ENCODE assay signal across 1 cellular context in the genomic region with DNA sequence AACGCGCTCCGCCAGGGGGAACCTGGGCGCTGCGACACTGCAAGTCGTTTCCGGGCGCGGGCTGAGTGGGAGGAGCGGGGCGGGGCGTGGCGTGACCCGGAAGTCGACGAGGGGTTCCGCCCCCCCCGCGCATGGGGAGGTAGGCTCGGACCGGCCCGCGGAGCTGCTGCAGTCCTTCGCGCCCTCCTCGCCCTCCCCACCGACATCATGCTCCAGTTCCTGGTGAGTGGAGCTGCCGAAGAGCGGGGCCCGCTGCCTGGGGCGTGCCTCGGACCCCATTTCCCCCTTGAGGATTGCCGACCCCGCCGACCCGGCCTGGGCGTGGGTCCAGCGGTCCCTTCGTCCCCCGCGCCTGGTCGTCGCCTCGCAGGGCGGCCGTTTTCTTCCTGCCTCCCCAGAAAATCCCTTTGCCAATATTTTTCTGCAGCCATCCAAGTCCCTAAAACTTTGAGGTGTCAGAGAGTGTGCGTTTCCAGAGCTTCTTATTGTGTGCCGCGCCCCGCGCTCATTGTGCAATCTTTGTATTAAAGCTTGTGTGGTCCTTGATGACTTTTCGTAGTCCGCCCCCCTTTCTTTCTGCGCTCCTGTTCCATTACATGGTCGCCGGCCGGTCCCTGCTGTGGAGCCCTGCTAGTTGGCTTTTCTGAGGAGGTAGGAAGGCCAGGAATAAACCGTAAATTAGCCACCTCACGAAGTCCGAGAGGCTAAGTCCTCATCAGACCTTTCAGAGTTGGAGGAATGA.
TF ChIP-seq lines count a peak whose summit lies in the region.

A gene (plus strand): TSS at position 142 of the 742 bp plus-strand sequence.

TF ChIP-seq in HEK293, 187 proteins besides CTCF, POLR2A, EP300 and RAD21 (continued from another document and continues in another):
- TF ChIP-seq, protein P1, sequence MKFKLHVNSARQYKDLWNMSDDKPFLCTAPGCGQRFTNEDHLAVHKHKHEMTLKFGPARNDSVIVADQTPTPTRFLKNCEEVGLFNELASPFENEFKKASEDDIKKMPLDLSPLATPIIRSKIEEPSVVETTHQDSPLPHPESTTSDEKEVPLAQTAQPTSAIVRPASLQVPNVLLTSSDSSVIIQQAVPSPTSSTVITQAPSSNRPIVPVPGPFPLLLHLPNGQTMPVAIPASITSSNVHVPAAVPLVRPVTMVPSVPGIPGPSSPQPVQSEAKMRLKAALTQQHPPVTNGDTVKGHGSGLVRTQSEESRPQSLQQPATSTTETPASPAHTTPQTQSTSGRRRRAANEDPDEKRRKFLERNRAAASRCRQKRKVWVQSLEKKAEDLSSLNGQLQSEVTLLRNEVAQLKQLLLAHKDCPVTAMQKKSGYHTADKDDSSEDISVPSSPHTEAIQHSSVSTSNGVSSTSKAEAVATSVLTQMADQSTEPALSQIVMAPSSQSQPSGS (tag by site-specific recombination; IDR thresholded peaks at IDR 0.05; ENCODE audit: low read depth), result no peak
- TF ChIP-seq ZBTB8A (tag by site-specific recombination; IDR thresholded peaks at IDR 0.05) (peak; percentile 11; the same call in 1 of the 2 replicates), ZNF600 (tag by site-specific recombination; IDR thresholded peaks at IDR 0.05) (peak; percentile 81), SP7 (tag by site-specific recombination; IDR thresholded peaks at IDR 0.05) (peak; percentile 75), ZNF341 (tag by site-specific recombination; IDR thresholded peaks at IDR 0.05; ENCODE audit: low read depth) (peak; percentile 63), MYNN (tag by site-specific recombination; IDR thresholded peaks at IDR 0.05; ENCODE audit: borderline replicate concordance) (no peak), PRDM1 (tag by site-specific recombination; IDR thresholded peaks at IDR 0.05) (no peak), KLF7 (tag by site-specific recombination; IDR thresholded peaks at IDR 0.05; ENCODE audit: borderline replicate concordance) (peak; percentile 88), MEIS1 (CRISPR knock-in tag; IDR thresholded peaks at IDR 0.05; ENCODE audit: borderline replicate concordance) (no peak), SETDB1 (IDR thresholded peaks at IDR 0.05; ENCODE audit: insufficient read length, low read length) (no peak), ZEB2 (tag by site-specific recombination; IDR thresholded peaks at IDR 0.05) (peak; percentile 54; the same call in 1 of the 2 replicates), FEZF1 (tag by site-specific recombination; IDR thresholded peaks at IDR 0.05) (no peak), ZNF324 (tag by site-specific recombination; IDR thresholded peaks at IDR 0.05) (peak; percentile 72), ZNF830 (tag by site-specific recombination; IDR thresholded peaks at IDR 0.05; ENCODE audit: low read depth) (no peak), ZNF394 (tag by site-specific recombination; IDR thresholded peaks at IDR 0.05; ENCODE audit: borderline replicate concordance) (peak; percentile 58; the same call in 1 of the 2 replicates), ZFHX2 (tag by site-specific recombination; conservative IDR thresholded peaks at IDR 0.05) (peak; percentile 90), ZXDB (tag by site-specific recombination; IDR thresholded peaks at IDR 0.05) (no peak; the same call in none of the 2 replicates), ZNF571 (tag by site-specific recombination; IDR thresholded peaks at IDR 0.05) (no peak), ZNF501 (tag by site-specific recombination; IDR thresholded peaks at IDR 0.05) (peak; percentile 96), ZNF555 (tag by site-specific recombination; conservative IDR thresholded peaks at IDR 0.05) (no peak), ZNF239 (tag by site-specific recombination; IDR thresholded peaks at IDR 0.05) (0 out of 2 replicates have a peak, but pooled peaks have one; percentile 41), ZNF658 (tag by site-specific recombination; IDR thresholded peaks at IDR 0.05) (no peak), ZNF366 (tag by site-specific recombination; conservative IDR thresholded peaks at IDR 0.05) (0 out of 2 replicates have a peak, but pooled peaks have one; percentile 30), ZNF2 (tag by site-specific recombination; IDR thresholded peaks at IDR 0.05) (peak; percentile 78)
- TF ChIP-seq, protein P2, sequence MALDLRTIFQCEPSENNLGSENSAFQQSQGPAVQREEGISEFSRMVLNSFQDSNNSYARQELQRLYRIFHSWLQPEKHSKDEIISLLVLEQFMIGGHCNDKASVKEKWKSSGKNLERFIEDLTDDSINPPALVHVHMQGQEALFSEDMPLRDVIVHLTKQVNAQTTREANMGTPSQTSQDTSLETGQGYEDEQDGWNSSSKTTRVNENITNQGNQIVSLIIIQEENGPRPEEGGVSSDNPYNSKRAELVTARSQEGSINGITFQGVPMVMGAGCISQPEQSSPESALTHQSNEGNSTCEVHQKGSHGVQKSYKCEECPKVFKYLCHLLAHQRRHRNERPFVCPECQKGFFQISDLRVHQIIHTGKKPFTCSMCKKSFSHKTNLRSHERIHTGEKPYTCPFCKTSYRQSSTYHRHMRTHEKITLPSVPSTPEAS (tag by site-specific recombination; IDR thresholded peaks at IDR 0.05), result no peak
- TF ChIP-seq, protein P3, sequence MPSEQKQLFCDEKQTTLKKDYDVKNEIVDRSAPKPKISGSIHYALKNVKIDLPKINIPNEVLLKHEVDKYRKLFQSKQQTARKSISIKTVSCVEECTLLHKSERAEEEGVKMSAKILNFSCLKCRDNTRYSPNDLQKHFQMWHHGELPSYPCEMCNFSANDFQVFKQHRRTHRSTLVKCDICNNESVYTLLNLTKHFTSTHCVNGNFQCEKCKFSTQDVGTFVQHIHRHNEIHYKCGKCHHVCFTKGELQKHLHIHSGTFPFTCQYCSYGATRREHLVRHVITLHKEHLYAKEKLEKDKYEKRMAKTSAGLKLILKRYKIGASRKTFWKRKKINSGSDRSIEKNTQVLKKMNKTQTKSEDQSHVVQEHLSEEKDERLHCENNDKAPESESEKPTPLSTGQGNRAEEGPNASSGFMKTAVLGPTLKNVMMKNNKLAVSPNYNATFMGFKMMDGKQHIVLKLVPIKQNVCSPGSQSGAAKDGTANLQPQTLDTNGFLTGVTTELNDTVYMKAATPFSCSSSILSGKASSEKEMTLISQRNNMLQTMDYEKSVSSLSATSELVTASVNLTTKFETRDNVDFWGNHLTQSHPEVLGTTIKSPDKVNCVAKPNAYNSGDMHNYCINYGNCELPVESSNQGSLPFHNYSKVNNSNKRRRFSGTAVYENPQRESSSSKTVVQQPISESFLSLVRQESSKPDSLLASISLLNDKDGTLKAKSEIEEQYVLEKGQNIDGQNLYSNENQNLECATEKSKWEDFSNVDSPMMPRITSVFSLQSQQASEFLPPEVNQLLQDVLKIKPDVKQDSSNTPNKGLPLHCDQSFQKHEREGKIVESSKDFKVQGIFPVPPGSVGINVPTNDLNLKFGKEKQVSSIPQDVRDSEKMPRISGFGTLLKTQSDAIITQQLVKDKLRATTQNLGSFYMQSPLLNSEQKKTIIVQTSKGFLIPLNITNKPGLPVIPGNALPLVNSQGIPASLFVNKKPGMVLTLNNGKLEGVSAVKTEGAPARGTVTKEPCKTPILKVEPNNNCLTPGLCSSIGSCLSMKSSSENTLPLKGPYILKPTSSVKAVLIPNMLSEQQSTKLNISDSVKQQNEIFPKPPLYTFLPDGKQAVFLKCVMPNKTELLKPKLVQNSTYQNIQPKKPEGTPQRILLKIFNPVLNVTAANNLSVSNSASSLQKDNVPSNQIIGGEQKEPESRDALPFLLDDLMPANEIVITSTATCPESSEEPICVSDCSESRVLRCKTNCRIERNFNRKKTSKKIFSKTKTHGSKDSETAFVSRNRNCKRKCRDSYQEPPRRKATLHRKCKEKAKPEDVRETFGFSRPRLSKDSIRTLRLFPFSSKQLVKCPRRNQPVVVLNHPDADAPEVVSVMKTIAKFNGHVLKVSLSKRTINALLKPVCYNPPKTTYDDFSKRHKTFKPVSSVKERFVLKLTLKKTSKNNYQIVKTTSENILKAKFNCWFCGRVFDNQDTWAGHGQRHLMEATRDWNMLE (tag by site-specific recombination; conservative IDR thresholded peaks at IDR 0.05; ENCODE audit: low read depth), result peak; percentile 92
- TF ChIP-seq, protein P4, sequence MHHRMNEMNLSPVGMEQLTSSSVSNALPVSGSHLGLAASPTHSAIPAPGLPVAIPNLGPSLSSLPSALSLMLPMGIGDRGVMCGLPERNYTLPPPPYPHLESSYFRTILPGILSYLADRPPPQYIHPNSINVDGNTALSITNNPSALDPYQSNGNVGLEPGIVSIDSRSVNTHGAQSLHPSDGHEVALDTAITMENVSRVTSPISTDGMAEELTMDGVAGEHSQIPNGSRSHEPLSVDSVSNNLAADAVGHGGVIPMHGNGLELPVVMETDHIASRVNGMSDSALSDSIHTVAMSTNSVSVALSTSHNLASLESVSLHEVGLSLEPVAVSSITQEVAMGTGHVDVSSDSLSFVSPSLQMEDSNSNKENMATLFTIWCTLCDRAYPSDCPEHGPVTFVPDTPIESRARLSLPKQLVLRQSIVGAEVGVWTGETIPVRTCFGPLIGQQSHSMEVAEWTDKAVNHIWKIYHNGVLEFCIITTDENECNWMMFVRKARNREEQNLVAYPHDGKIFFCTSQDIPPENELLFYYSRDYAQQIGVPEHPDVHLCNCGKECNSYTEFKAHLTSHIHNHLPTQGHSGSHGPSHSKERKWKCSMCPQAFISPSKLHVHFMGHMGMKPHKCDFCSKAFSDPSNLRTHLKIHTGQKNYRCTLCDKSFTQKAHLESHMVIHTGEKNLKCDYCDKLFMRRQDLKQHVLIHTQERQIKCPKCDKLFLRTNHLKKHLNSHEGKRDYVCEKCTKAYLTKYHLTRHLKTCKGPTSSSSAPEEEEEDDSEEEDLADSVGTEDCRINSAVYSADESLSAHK (tag by site-specific recombination; IDR thresholded peaks at IDR 0.05), result no peak
- TF ChIP-seq, protein P5, sequence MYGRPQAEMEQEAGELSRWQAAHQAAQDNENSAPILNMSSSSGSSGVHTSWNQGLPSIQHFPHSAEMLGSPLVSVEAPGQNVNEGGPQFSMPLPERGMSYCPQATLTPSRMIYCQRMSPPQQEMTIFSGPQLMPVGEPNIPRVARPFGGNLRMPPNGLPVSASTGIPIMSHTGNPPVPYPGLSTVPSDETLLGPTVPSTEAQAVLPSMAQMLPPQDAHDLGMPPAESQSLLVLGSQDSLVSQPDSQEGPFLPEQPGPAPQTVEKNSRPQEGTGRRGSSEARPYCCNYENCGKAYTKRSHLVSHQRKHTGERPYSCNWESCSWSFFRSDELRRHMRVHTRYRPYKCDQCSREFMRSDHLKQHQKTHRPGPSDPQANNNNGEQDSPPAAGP (tag by site-specific recombination; IDR thresholded peaks at IDR 0.05), result peak; percentile 89
- TF ChIP-seq, protein P6, sequence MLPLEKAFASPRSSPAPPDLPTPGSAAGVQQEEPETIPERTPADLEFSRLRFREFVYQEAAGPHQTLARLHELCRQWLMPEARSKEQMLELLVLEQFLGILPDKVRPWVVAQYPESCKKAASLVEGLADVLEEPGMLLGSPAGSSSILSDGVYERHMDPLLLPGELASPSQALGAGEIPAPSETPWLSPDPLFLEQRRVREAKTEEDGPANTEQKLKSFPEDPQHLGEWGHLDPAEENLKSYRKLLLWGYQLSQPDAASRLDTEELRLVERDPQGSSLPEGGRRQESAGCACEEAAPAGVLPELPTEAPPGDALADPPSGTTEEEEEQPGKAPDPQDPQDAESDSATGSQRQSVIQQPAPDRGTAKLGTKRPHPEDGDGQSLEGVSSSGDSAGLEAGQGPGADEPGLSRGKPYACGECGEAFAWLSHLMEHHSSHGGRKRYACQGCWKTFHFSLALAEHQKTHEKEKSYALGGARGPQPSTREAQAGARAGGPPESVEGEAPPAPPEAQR (tag by site-specific recombination; IDR thresholded peaks at IDR 0.05), result no peak
- TF ChIP-seq, protein P7, sequence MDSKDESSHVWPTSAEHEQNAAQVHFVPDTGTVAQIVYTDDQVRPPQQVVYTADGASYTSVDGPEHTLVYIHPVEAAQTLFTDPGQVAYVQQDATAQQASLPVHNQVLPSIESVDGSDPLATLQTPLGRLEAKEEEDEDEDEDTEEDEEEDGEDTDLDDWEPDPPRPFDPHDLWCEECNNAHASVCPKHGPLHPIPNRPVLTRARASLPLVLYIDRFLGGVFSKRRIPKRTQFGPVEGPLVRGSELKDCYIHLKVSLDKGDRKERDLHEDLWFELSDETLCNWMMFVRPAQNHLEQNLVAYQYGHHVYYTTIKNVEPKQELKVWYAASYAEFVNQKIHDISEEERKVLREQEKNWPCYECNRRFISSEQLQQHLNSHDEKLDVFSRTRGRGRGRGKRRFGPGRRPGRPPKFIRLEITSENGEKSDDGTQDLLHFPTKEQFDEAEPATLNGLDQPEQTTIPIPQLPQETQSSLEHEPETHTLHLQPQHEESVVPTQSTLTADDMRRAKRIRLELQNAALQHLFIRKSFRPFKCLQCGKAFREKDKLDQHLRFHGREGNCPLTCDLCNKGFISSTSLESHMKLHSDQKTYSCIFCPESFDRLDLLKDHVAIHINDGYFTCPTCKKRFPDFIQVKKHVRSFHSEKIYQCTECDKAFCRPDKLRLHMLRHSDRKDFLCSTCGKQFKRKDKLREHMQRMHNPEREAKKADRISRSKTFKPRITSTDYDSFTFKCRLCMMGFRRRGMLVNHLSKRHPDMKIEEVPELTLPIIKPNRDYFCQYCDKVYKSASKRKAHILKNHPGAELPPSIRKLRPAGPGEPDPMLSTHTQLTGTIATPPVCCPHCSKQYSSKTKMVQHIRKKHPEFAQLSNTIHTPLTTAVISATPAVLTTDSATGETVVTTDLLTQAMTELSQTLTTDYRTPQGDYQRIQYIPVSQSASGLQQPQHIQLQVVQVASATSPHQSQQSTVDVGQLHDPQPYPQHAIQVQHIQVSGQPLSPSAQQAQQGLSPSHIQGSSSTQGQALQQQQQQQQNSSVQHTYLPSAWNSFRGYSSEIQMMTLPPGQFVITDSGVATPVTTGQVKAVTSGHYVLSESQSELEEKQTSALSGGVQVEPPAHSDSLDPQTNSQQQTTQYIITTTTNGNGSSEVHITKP (tag by site-specific recombination; IDR thresholded peaks at IDR 0.05), result peak; percentile 71
- TF ChIP-seq, protein P8, sequence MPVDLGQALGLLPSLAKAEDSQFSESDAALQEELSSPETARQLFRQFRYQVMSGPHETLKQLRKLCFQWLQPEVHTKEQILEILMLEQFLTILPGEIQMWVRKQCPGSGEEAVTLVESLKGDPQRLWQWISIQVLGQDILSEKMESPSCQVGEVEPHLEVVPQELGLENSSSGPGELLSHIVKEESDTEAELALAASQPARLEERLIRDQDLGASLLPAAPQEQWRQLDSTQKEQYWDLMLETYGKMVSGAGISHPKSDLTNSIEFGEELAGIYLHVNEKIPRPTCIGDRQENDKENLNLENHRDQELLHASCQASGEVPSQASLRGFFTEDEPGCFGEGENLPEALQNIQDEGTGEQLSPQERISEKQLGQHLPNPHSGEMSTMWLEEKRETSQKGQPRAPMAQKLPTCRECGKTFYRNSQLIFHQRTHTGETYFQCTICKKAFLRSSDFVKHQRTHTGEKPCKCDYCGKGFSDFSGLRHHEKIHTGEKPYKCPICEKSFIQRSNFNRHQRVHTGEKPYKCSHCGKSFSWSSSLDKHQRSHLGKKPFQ (tag by site-specific recombination; IDR thresholded peaks at IDR 0.05), result 0 out of 2 replicates have a peak, but pooled peaks have one; percentile 11
- TF ChIP-seq, protein P9, sequence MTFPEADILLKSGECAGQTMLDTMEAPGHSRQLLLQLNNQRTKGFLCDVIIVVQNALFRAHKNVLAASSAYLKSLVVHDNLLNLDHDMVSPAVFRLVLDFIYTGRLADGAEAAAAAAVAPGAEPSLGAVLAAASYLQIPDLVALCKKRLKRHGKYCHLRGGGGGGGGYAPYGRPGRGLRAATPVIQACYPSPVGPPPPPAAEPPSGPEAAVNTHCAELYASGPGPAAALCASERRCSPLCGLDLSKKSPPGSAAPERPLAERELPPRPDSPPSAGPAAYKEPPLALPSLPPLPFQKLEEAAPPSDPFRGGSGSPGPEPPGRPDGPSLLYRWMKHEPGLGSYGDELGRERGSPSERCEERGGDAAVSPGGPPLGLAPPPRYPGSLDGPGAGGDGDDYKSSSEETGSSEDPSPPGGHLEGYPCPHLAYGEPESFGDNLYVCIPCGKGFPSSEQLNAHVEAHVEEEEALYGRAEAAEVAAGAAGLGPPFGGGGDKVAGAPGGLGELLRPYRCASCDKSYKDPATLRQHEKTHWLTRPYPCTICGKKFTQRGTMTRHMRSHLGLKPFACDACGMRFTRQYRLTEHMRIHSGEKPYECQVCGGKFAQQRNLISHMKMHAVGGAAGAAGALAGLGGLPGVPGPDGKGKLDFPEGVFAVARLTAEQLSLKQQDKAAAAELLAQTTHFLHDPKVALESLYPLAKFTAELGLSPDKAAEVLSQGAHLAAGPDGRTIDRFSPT (tag by site-specific recombination; IDR thresholded peaks at IDR 0.05), result peak; percentile 35; the same call in 1 of the 2 replicates
